In the genomic region with DNA sequence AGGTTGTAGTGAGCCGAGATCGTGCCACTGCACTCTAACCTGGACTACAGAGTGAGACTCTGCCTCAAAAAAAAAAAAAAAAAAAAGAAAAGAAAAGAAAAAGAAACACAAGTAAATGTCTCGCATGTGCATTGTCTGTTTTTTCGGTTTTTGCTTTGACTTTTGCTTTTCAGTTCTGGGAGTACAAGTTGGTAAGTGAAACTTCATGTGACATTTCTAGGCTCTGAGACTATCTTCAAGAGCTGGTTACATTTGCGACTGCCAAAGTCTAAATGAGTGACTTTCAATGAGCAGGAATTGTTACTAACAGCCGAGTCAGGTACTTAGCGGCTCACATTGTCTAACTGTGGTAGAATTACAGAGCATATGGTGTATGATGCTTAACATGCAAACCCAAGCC, we compare ENCODE assay signal across 17 cellular contexts.
DNase-seq lines count a peak whose midpoint lies in the region; ATAC-seq and TF ChIP-seq lines count a peak whose summit lies in the region.
"Had no signal": no experiment of that assay in that cellular context is flagged by ENCODE, and none has a peak within 500 bp of the region (broad histone marks: within the 10 kb centered on the region; RNA-seq: fewer than 3 reads in every experiment).

No MANE protein-coding gene starts in this region.

- H3K23ac ChIP-seq in IMR-90 (ENCODE audit: low read depth, low read length): no peak overlapping the region

- no peak overlapping the region for H2AK9ac ChIP-seq in IMR-90 (replicated peaks; ENCODE audit: low read depth, low read length, poor library complexity)

- no peak for ATAC-seq in IMR-90 (ENCODE audit: low read depth)
- no peak for ATAC-seq in lung (ENCODE audit: insufficient read depth, low FRiP score)
- no peak for ATAC-seq in activated naive CD4-positive, alpha-beta T cell treated with anti-CD3 and anti-CD28 coated beads, Interleukin-2, amount 50 U/mL, for 72 hours
- no peak for ATAC-seq in CD4-positive, alpha-beta T cell (ENCODE audit: poor library complexity)
- ATAC-seq: activated CD4-positive, alpha-beta T cell treated with anti-CD3 and anti-CD28 coated beads for 36 hours; activated naive CD8-positive, alpha-beta T cell treated with anti-CD3 and anti-CD28 coated beads, Interleukin-2, amount 50 U/mL, for 24 hours had no signal

- no peak overlapping the region; the same call in 1 of the 2 replicates for H2AK5ac ChIP-seq in IMR-90 (ENCODE audit: low read depth, low read length)

- TF ChIP-seq RAD21 in IMR-90 (IDR thresholded peaks at IDR 0.05; ENCODE audit: low read length): no peak

- peak; percentile 21 for DNase-seq in IMR-90
- DNase-seq in endodermal cell: no peak
- no peak for DNase-seq in lung (ENCODE audit: low spot score)
- no peak for DNase-seq in activated naive CD4-positive, alpha-beta T cell treated with anti-CD3 and anti-CD28 coated beads, Interleukin-2, amount 50 U/mL, for 72 hours (ENCODE audit: low spot score in 2 of 2)
- DNase-seq in CD4-positive, alpha-beta T cell: no peak
- DNase-seq in GOT3 (lab: John Stamatoyannopoulos, UW): no peak
- DNase-seq in activated naive CD4-positive, alpha-beta T cell treated with Interleukin-2 at 50 U/mL for 16 hours: no peak
- DNase-seq: activated CD4-positive, alpha-beta T cell treated with anti-CD3 and anti-CD28 coated beads for 36 hours; activated naive CD8-positive, alpha-beta T cell treated with anti-CD3 and anti-CD28 coated beads, Interleukin-2, amount 50 U/mL, for 24 hours; DMS79; NCI-H2107; SIG-M5 had no signal

- no peaks in the 10 kb centered on the region for H3K36me3 ChIP-seq in IMR-90 (ENCODE audit: control insufficient read depth, insufficient read depth, low read length)
- H3K36me3 ChIP-seq in endodermal cell (ENCODE audit: control insufficient read depth, insufficient read depth, low read length): no peaks in the 10 kb centered on the region
- H3K36me3 ChIP-seq in lung (ENCODE audit: control insufficient read depth in 2 of 2, insufficient read depth in 2 of 2, low read length in 2 of 2): no peaks in the 10 kb centered on the region
- H3K36me3 ChIP-seq: BLaER1, MG63 had no signal

- H3K79me1 ChIP-seq in IMR-90 (ENCODE audit: low read depth in 1 of 2, low read length in 2 of 2): no peaks in the 10 kb centered on the region

- no peaks in the 10 kb centered on the region for H4K20me1 ChIP-seq in IMR-90 (ENCODE audit: insufficient read depth, low read length)
- H4K20me1 ChIP-seq: BLaER1 had no signal

- peak overlapping the region; percentile 72 for H2AFZ ChIP-seq in IMR-90 (replicated peaks; ENCODE audit: low read length, poor library complexity)

- no peak overlapping the region for H3K56ac ChIP-seq in IMR-90 (ENCODE audit: extremely low read depth, insufficient read depth, low read length)

- peak overlapping the region; percentile 71; the same call in 1 of the 2 replicates for H2BK20ac ChIP-seq in IMR-90 (ENCODE audit: low read depth, low read length)

- no peaks in the 10 kb centered on the region for H3K9me1 ChIP-seq in IMR-90 (ENCODE audit: insufficient read depth, low read length)

- H3K4me2 ChIP-seq in IMR-90 (ENCODE audit: low read depth, low read length): no peak overlapping the region
- H3K4me2 ChIP-seq: BLaER1 had no signal

- H2BK120ac ChIP-seq in IMR-90 (ENCODE audit: low read depth, low read length): peak overlapping the region; percentile 92

- H3K18ac ChIP-seq in IMR-90 (ENCODE audit: low read depth, low read length): no peak overlapping the region

- H2BK15ac ChIP-seq in IMR-90 (ENCODE audit: low read depth, low read length): no peak overlapping the region; the same call in 1 of the 3 replicates

- no peaks in the 10 kb centered on the region for H3K27me3 Mint-ChIP-seq in endodermal cell (ENCODE audit: insufficient read depth)
- peaks cover 24% of the 10 kb centered on the region for H3K27me3 Mint-ChIP-seq in CD4-positive, alpha-beta T cell

- H3K27ac ChIP-seq in IMR-90 (ENCODE audit: insufficient read depth, low read length) (no peak overlapping the region), endodermal cell (ENCODE audit: low read depth, low read length) (no peak overlapping the region), lung (ENCODE audit: low read depth in 1 of 2, low read length in 1 of 2) (peak overlapping the region; percentile 76 to 81), temporal lobe (ENCODE audit: low read depth, low read length) (peak overlapping the region; percentile 27)
- no peak overlapping the region for H3K27ac ChIP-seq in CD4-positive, alpha-beta T cell (ENCODE audit: low read depth, low read length)
- H3K27ac ChIP-seq: BLaER1 had no signal

- H3K27ac Mint-ChIP-seq in endodermal cell: peak overlapping the region; percentile 14
- H3K27ac Mint-ChIP-seq in activated naive CD4-positive, alpha-beta T cell treated with anti-CD3 and anti-CD28 coated beads, Interleukin-2, amount 50 U/mL, for 72 hours: no peak overlapping the region
- H3K27ac Mint-ChIP-seq in CD4-positive, alpha-beta T cell: no peak overlapping the region
- H3K27ac Mint-ChIP-seq: activated CD4-positive, alpha-beta T cell treated with anti-CD3 and anti-CD28 coated beads for 36 hours; activated naive CD8-positive, alpha-beta T cell treated with anti-CD3 and anti-CD28 coated beads, Interleukin-2, amount 50 U/mL, for 24 hours; dendritic cell treated with granulocyte-macrophage colony-stimulating factor and Interleukin-4, amounts not matched to agents 40 ng/mL and 50 ng/mL, for 4 days had no signal

- H3K4me1 ChIP-seq in IMR-90 (ENCODE audit: control insufficient read depth, insufficient read depth, low read length) (peaks cover 3% of the 10 kb centered on the region; the same call in 1 of the 2 replicates), endodermal cell (ENCODE audit: control insufficient read depth, insufficient read depth, low read length) (no peaks in the 10 kb centered on the region), lung (ENCODE audit: control insufficient read depth in 2 of 2, insufficient read depth in 2 of 2, low read length in 2 of 2) (peaks cover 3 to 4% of the 10 kb centered on the region in 2 donors)
- H3K4me1 ChIP-seq: BLaER1 had no signal

- H3K27me3 ChIP-seq in IMR-90 (ENCODE audit: control insufficient read depth, insufficient read depth, low read length): no peaks in the 10 kb centered on the region
- H3K27me3 ChIP-seq in endodermal cell (ENCODE audit: control insufficient read depth, insufficient read depth, low read length, poor library complexity, severe bottlenecking): no peaks in the 10 kb centered on the region
- no peaks in the 10 kb centered on the region for H3K27me3 ChIP-seq in lung (ENCODE audit: control insufficient read depth, insufficient read depth)
- H3K27me3 ChIP-seq in CD4-positive, alpha-beta T cell (ENCODE audit: control insufficient read depth, insufficient read depth, low read length): peaks cover 3% of the 10 kb centered on the region
- H3K27me3 ChIP-seq: BLaER1, MG63 had no signal

- TF ChIP-seq CTCF in IMR-90 (conservative IDR thresholded peaks at IDR 0.05; ENCODE audit: low read depth, low read length) (no peak), endodermal cell (conservative IDR thresholded peaks at IDR 0.05) (no peak), lung (IDR thresholded peaks at IDR 0.05; ENCODE audit: control extremely low read depth, extremely low read depth) (no peak)
- TF ChIP-seq CTCF in CD4-positive, alpha-beta T cell (IDR thresholded peaks at IDR 0.05): no peak

- no peak overlapping the region for H2BK5ac ChIP-seq in IMR-90 (ENCODE audit: low read depth, low read length, poor library complexity, severe bottlenecking)

- H4K91ac ChIP-seq in IMR-90 (ENCODE audit: insufficient read depth, low read depth, low read length): no peak overlapping the region

- H3K4me3 ChIP-seq in IMR-90 (ENCODE audit: insufficient read depth, low read depth, low read length): no peak overlapping the region
- H3K4me3 ChIP-seq in endodermal cell (ENCODE audit: low read length): no peak overlapping the region
- H3K4me3 ChIP-seq in lung: no peak overlapping the region
- H3K4me3 ChIP-seq: BLaER1, MG63, smooth muscle cell had no signal

- peak overlapping the region; percentile 29 for H3K4ac ChIP-seq in IMR-90 (ENCODE audit: low read depth, low read length)

- H3K9ac ChIP-seq in IMR-90 (ENCODE audit: low read depth, low read length) (no peak overlapping the region), endodermal cell (ENCODE audit: extremely low read depth, low read length, poor library complexity, severe bottlenecking) (no peak overlapping the region)
- H3K9ac ChIP-seq: BLaER1 had no signal

- H3K9me3 Mint-ChIP-seq in endodermal cell: no peaks in the 10 kb centered on the region
- H3K9me3 Mint-ChIP-seq in activated naive CD4-positive, alpha-beta T cell treated with anti-CD3 and anti-CD28 coated beads, Interleukin-2, amount 50 U/mL, for 72 hours: no peaks in the 10 kb centered on the region
- H3K9me3 Mint-ChIP-seq in CD4-positive, alpha-beta T cell: no peaks in the 10 kb centered on the region
- H3K9me3 Mint-ChIP-seq: activated naive CD8-positive, alpha-beta T cell treated with anti-CD3 and anti-CD28 coated beads, Interleukin-2, amount 50 U/mL, for 24 hours; dendritic cell treated with granulocyte-macrophage colony-stimulating factor and Interleukin-4, amounts not matched to agents 40 ng/mL and 50 ng/mL, for 4 days had no signal

- H3K36me3 Mint-ChIP-seq in endodermal cell (ENCODE audit: low read depth): no peaks in the 10 kb centered on the region
- H3K36me3 Mint-ChIP-seq in activated naive CD4-positive, alpha-beta T cell treated with anti-CD3 and anti-CD28 coated beads, Interleukin-2, amount 50 U/mL, for 72 hours: no peaks in the 10 kb centered on the region
- no peaks in the 10 kb centered on the region for H3K36me3 Mint-ChIP-seq in CD4-positive, alpha-beta T cell (ENCODE audit: low read depth)

- H3K14ac ChIP-seq in IMR-90 (replicated peaks; ENCODE audit: low read depth, low read length): peak overlapping the region; percentile 15; the same call in 1 of the 2 replicates

- CTCF ChIA-PET in IMR-90 (lab: Yijun Ruan, JAX): no interaction called here
- CTCF ChIA-PET in CD4-positive, alpha-beta T cell (lab: Charles Lee): interaction anchor here (0.7 kb wide), 1 partner anchor 609 kb away, joined by 3 read pairs; no protein-coding TSS in a partner anchor

- WGBS in IMR-90 (ENCODE audit: extremely low coverage in 2 of 2, insufficient read length in 1 of 2), 2 experiments: 100% methylated on average over 1 of the region's 7 CpGs; no CpG with 5 or more reads in 1 of the 2 experiments
- 96 to 100% methylated on average over 5 to 7 of the region's 7 CpGs for WGBS in endodermal cell (ENCODE audit: insufficient coverage in 1 of 2, insufficient read length in 1 of 2), 2 experiments
- whole genome bisulfite sequencing in lung, 2 donors: 87% methylated on average over 7 of the region's 7 CpGs

- intact Hi-C loops in IMR-90 (cut with micrococcal nuclease): no loop called here
- intact Hi-C loops in CD4-positive, alpha-beta T cell (cut with DNase I, micrococcal nuclease): no loop called here

- H3K4me1 Mint-ChIP-seq in endodermal cell: peaks cover 8% of the 10 kb centered on the region
- H3K4me1 Mint-ChIP-seq in CD4-positive, alpha-beta T cell (ENCODE audit: low read depth): no peaks in the 10 kb centered on the region
- H3K4me1 Mint-ChIP-seq: activated naive CD8-positive, alpha-beta T cell treated with anti-CD3 and anti-CD28 coated beads, Interleukin-2, amount 50 U/mL, for 24 hours had no signal

- no peak overlapping the region for H4K5ac ChIP-seq in IMR-90 (ENCODE audit: low read depth, low read length)

- dilution Hi-C loops in IMR-90 (cut with HindIII; ENCODE audit: low sequenced_read_pairs, unreplicated experiment): no loop called here

- H4K8ac ChIP-seq in IMR-90 (ENCODE audit: low read depth in 2 of 2, low read length in 2 of 2): peak overlapping the region; percentile 6 to 37; a peak in 3 of 4 replicates

- TF ChIP-seq POLR2A in IMR-90 (IDR thresholded peaks at IDR 0.05; ENCODE audit: low read depth, low read length): no peak

- H3K9me3 ChIP-seq in IMR-90 (ENCODE audit: control insufficient read depth, insufficient read depth, low read length) (no peaks in the 10 kb centered on the region), endodermal cell (ENCODE audit: control insufficient read depth, low read length) (no peaks in the 10 kb centered on the region), lung (ENCODE audit: control insufficient read depth in 2 of 2, insufficient read depth in 1 of 2, low read length in 1 of 2) (no peaks in the 10 kb centered on the region)
- no peaks in the 10 kb centered on the region for H3K9me3 ChIP-seq in CD4-positive, alpha-beta T cell (ENCODE audit: control insufficient read depth, low read length)
- H3K9me3 ChIP-seq: BLaER1, MG63 had no signal

- POLR2A ChIA-PET in IMR-90 (lab: Charles Lee; ENCODE audit: unreplicated experiment): no interaction called here
- POLR2A ChIA-PET in CD4-positive, alpha-beta T cell (lab: Charles Lee): no interaction called here

- in situ Hi-C loops in IMR-90 (cut with MboI; ENCODE audit: low sequenced_read_pairs): no loop called here

- no TSS peak for BruUV-seq in IMR-90 (replicated peaks; lab: Mats Ljungman, UMichigan)

- H3K4me3 Mint-ChIP-seq in endodermal cell: no peak overlapping the region
- no peak overlapping the region for H3K4me3 Mint-ChIP-seq in CD4-positive, alpha-beta T cell
- H3K4me3 Mint-ChIP-seq: activated CD4-positive, alpha-beta T cell treated with anti-CD3 and anti-CD28 coated beads for 36 hours; activated naive CD8-positive, alpha-beta T cell treated with anti-CD3 and anti-CD28 coated beads, Interleukin-2, amount 50 U/mL, for 24 hours; dendritic cell treated with granulocyte-macrophage colony-stimulating factor and Interleukin-4, amounts not matched to agents 40 ng/mL and 50 ng/mL, for 4 days had no signal

Comparison
In these comparisons a context has a peak if more than half of its experiments do, and no peak if none do; other contexts are left out.
1. H3K27ac ChIP-seq: peak in lung (2 of 2) and temporal lobe (single experiment); none in IMR-90 (single experiment), endodermal cell (single experiment) and CD4-positive, alpha-beta T cell (single experiment).